ENCODE assay signal across 24 cellular contexts in the genomic region with DNA sequence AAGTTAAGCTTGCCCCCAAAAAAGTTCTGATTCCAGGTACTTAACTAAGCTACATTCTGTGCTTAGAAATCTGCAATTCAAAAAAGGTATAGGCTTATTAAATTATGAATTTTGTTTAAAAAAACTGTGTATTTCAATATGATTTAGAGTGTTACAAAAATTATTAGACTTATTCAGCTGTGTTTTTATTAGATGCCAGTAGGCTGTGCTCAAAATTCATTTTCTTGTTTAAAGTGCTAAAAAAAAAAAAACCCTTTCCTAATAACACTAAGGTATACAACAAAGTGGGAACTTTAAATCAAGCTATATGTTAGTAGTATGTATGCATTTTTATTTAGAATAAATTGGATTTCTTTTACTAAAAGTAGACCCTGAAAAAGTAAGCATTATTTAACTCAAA. TPM values are rescaled to one million over a fixed set of nuclear protein-coding genes. Genes with fewer than 3 reads are reported as not detected.
"Had no signal": no experiment of that assay in that cellular context is flagged by ENCODE, and none has a peak within 500 bp of the region (broad histone marks: within the 10 kb centered on the region; RNA-seq: fewer than 3 reads in every experiment).

No MANE protein-coding gene starts in this region.

- H3K27me3 ChIP-seq: brain microvascular endothelial cell, cardiac muscle cell had no signal

- H3K36me3 ChIP-seq: brain microvascular endothelial cell, cardiac muscle cell, WERI-Rb-1 had no signal

- H3K27ac ChIP-seq: brain microvascular endothelial cell, cardiac muscle cell, RWPE1, WERI-Rb-1 had no signal

- H3K4me3 ChIP-seq: cardiac muscle cell had no signal

- DNase-seq: activated CD4-positive, alpha-beta memory T cell treated with anti-CD3 and anti-CD28 coated beads, Interleukin-2, amount 10 ng/mL, durations not matched to agents 7 days and 5 days; activated CD4-positive, alpha-beta T cell treated with anti-CD3 and anti-CD28 coated beads for 36 hours; activated CD4-positive, alpha-beta T cell treated with anti-CD3 and anti-CD28 coated beads, Interleukin-2, amount 50 U/mL, for 1 hour; activated gamma-delta T cell; activated naive CD4-positive, alpha-beta T cell treated with anti-CD3 and anti-CD28 coated beads for 36 hours; activated T-cell treated with anti-CD3 and anti-CD28 coated beads for 4 hours; activated T-cell treated with anti-CD3 and anti-CD28 coated beads, Interleukin-2, amount 50 U/mL, for 48 hours; amygdala; brain microvascular endothelial cell; KG1; NCI-H146; NCI-H187 treated with DMSO at 0.1 percent for 48 hours; NCI-H2081 treated with DMSO at 0.1 percent for 48 hours; NCI-H446; NCI-H524; SHP77; T-helper 1 cell; WERI-Rb-1 had no signal

RNA-seq across cellular contexts. Expression of a gene that starts 25.0 kb away (rescaled TPM):
- total RNA-seq: activated CD4-positive, alpha-beta memory T cell treated with anti-CD3 and anti-CD28 coated beads, Interleukin-2, amount 10 ng/mL, durations not matched to agents 7 days and 5 days; activated CD4-positive, alpha-beta T cell treated with anti-CD3 and anti-CD28 coated beads for 36 hours; activated CD8-positive, alpha-beta memory T cell treated with anti-CD3 and anti-CD28 coated beads for 36 hours; activated naive CD4-positive, alpha-beta T cell treated with anti-CD3 and anti-CD28 coated beads for 36 hours; activated T-helper 17 cell treated with anti-CD3 and anti-CD28 coated beads, Interleukin-2, amount 50 U/mL, for 72 hours; T-helper 2 cell treated with Interferon-gamma antibody and Interleukin-4, amounts not matched to agents 100 ng/mL and 5 ng/mL, for 36 hours had no signal
- polyA plus RNA-seq: IgD-negative memory B cell had no signal
